28 cellular contexts compared by ENCODE assay signal in genomic region chr1:176225485-176225884, GRCh38.
"Had no signal": no experiment of that assay in that cellular context is flagged by ENCODE, and none has a peak within 500 bp of the region (broad histone marks: within the 10 kb centered on the region; RNA-seq: fewer than 3 reads in every experiment).

No MANE protein-coding gene starts in this region.

- H3K27me3 Mint-ChIP-seq: activated CD4-positive, alpha-beta T cell treated with anti-CD3 and anti-CD28 coated beads, Interleukin-2, amount 10 ng/mL, durations not matched to agents 24 days and 14 days; activated CD8-positive, alpha-beta memory T cell treated with anti-CD3 and anti-CD28 coated beads, Interleukin-2, amount 10 ng/mL, durations not matched to agents 7 days and 5 days; activated naive CD8-positive, alpha-beta T cell treated with anti-CD3 and anti-CD28 coated beads, Interleukin-2, amount 50 U/mL, for 24 hours; activated T-cell treated with anti-CD3 and anti-CD28 coated beads, Interleukin-2, amount 50 U/mL, for 24 hours had no signal

- H3K36me3 Mint-ChIP-seq: activated CD8-positive, alpha-beta memory T cell treated with anti-CD3 and anti-CD28 coated beads, Interleukin-2, amount 10 ng/mL, durations not matched to agents 7 days and 5 days; activated naive CD4-positive, alpha-beta T cell treated with anti-CD3 and anti-CD28 coated beads, Interleukin-2, amount 50 U/mL, for 72 hours; T-cell had no signal

- H3K4me3 ChIP-seq: ascending aorta, body of pancreas, SK-N-MC had no signal

- H3K4me3 Mint-ChIP-seq: activated B cell treated with CpG ODN at 0.5 μM for 24 hours; activated CD4-positive, alpha-beta T cell treated with anti-CD3 and anti-CD28 coated beads, Interleukin-2, amount 10 ng/mL, durations not matched to agents 24 days and 14 days; activated CD8-positive, alpha-beta memory T cell treated with anti-CD3 and anti-CD28 coated beads, Interleukin-2, amount 10 ng/mL, durations not matched to agents 7 days and 5 days; activated naive CD8-positive, alpha-beta T cell treated with anti-CD3 and anti-CD28 coated beads, Interleukin-2, amount 50 U/mL, for 24 hours; activated T-cell treated with anti-CD3 and anti-CD28 coated beads, Interleukin-2, amount 50 U/mL, for 24 hours; activated T-helper 1 cell treated with anti-CD3 and anti-CD28 coated beads, Interleukin-12 subunit alpha, Interleukin-12 subunit beta, Interleukin-2, Interleukin-4 antibody, amounts not matched to agents 30 ng/mL and 10 ng/mL and 1 ng/mL, durations not matched to agents 14 hours and 24 hours and 36 hours; T-cell had no signal

- H3K9me3 ChIP-seq: ascending aorta, body of pancreas had no signal

- H3K4me1 Mint-ChIP-seq: activated B cell treated with CpG ODN at 0.5 μM for 24 hours; activated CD4-positive, alpha-beta T cell treated with anti-CD3 and anti-CD28 coated beads, Interleukin-2, amount 10 ng/mL, durations not matched to agents 24 days and 14 days; activated CD8-positive, alpha-beta memory T cell treated with anti-CD3 and anti-CD28 coated beads, Interleukin-2, amount 10 ng/mL, durations not matched to agents 7 days and 5 days; activated naive CD8-positive, alpha-beta T cell treated with anti-CD3 and anti-CD28 coated beads, Interleukin-2, amount 50 U/mL, for 24 hours; T-cell had no signal

- H3K9me3 Mint-ChIP-seq: activated B cell treated with CpG ODN at 0.5 μM for 24 hours; activated CD4-positive, alpha-beta T cell treated with anti-CD3 and anti-CD28 coated beads, Interleukin-2, amount 10 ng/mL, durations not matched to agents 24 days and 14 days; activated naive CD4-positive, alpha-beta T cell treated with anti-CD3 and anti-CD28 coated beads, Interleukin-2, amount 50 U/mL, for 72 hours; activated naive CD8-positive, alpha-beta T cell treated with anti-CD3 and anti-CD28 coated beads, Interleukin-2, amount 50 U/mL, for 24 hours; activated T-cell treated with anti-CD3 and anti-CD28 coated beads, Interleukin-2, amount 50 U/mL, for 24 hours; activated T-helper 1 cell treated with anti-CD3 and anti-CD28 coated beads, Interleukin-12 subunit alpha, Interleukin-12 subunit beta, Interleukin-2, Interleukin-4 antibody, amounts not matched to agents 30 ng/mL and 10 ng/mL and 1 ng/mL, durations not matched to agents 14 hours and 24 hours and 36 hours; T-cell had no signal

- H3K4me1 ChIP-seq: ascending aorta, body of pancreas had no signal

- H3K27ac Mint-ChIP-seq: activated B cell treated with CpG ODN at 0.5 μM for 24 hours; activated CD4-positive, alpha-beta T cell treated with anti-CD3 and anti-CD28 coated beads, Interleukin-2, amount 10 ng/mL, durations not matched to agents 24 days and 14 days; activated CD8-positive, alpha-beta memory T cell treated with anti-CD3 and anti-CD28 coated beads, Interleukin-2, amount 10 ng/mL, durations not matched to agents 7 days and 5 days; activated naive CD8-positive, alpha-beta T cell treated with anti-CD3 and anti-CD28 coated beads, Interleukin-2, amount 50 U/mL, for 24 hours; activated T-cell treated with anti-CD3 and anti-CD28 coated beads, Interleukin-2, amount 50 U/mL, for 24 hours; activated T-helper 1 cell treated with anti-CD3 and anti-CD28 coated beads, Interleukin-12 subunit alpha, Interleukin-12 subunit beta, Interleukin-2, Interleukin-4 antibody, amounts not matched to agents 30 ng/mL and 10 ng/mL and 1 ng/mL, durations not matched to agents 14 hours and 24 hours and 36 hours; T-cell had no signal

- DNase-seq: activated B cell treated with CpG ODN at 0.5 μM for 24 hours; activated CD4-positive, alpha-beta T cell treated with anti-CD3 and anti-CD28 coated beads for 1 hour; activated CD4-positive, alpha-beta T cell treated with anti-CD3 and anti-CD28 coated beads, Interleukin-2, amount 10 ng/mL, durations not matched to agents 24 days and 14 days; activated CD4-positive, alpha-beta T cell treated with anti-CD3 and anti-CD28 coated beads, Interleukin-2, amount 50 U/mL, for 48 hours; activated CD8-positive, alpha-beta memory T cell treated with anti-CD3 and anti-CD28 coated beads, Interleukin-2, amount 10 ng/mL, durations not matched to agents 7 days and 5 days; activated effector memory CD4-positive, alpha-beta T cell treated with Interleukin-2 at 50 U/mL for 16 hours; activated naive CD4-positive, alpha-beta T cell treated with Interleukin-2 at 50 U/mL for 16 hours; activated naive CD8-positive, alpha-beta T cell treated with anti-CD3 and anti-CD28 coated beads, Interleukin-2, amount 50 U/mL, for 24 hours; activated T-cell treated with anti-CD3 and anti-CD28 coated beads, Interleukin-2, amount 50 U/mL, for 24 hours; amniotic stem cell; body of pancreas; Kasumi-1; KBM-7; NCI-H1436 treated with DMSO at 0.1 percent for 48 hours; NCI-H187; NCI-H2081 treated with DMSO at 0.1 percent for 48 hours; NCI-H2171 treated with DMSO at 0.1 percent for 48 hours; NCI-H226; NCI-H526; OCI-M1; RPMI8226; T-cell; T-helper 2 cell; T1000 had no signal

- H3K36me3 ChIP-seq: ascending aorta had no signal

- H3K27ac ChIP-seq: ascending aorta, body of pancreas, SK-N-MC had no signal

- H3K27me3 ChIP-seq: ascending aorta, body of pancreas had no signal
